1 cellular context compared by ENCODE assay signal in the genomic region with DNA sequence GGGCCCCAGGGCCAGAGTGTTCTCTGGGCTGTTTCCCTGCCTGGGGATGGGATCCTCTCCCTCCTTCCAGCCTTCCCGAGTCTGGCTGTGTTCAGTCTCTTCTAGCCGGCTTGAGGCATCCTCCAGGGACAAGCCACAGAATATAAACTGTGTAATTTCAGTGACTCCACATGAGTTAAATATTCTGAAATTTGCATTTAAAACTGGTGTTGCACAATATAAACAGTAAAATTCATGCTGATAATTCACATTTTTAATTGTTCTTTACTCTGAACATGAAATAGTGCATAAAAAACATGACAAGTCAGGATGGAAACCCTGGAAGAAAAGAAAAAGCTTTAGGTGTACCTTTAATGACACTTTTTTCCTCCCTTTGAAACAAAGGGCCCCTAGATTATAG.
TF ChIP-seq lines count a peak whose summit lies in the region.

No MANE protein-coding gene starts in this region.

TF ChIP-seq in GM23338, 12 proteins besides CTCF, POLR2A, EP300 and RAD21 (continued from another document):
- TF ChIP-seq, protein P1, sequence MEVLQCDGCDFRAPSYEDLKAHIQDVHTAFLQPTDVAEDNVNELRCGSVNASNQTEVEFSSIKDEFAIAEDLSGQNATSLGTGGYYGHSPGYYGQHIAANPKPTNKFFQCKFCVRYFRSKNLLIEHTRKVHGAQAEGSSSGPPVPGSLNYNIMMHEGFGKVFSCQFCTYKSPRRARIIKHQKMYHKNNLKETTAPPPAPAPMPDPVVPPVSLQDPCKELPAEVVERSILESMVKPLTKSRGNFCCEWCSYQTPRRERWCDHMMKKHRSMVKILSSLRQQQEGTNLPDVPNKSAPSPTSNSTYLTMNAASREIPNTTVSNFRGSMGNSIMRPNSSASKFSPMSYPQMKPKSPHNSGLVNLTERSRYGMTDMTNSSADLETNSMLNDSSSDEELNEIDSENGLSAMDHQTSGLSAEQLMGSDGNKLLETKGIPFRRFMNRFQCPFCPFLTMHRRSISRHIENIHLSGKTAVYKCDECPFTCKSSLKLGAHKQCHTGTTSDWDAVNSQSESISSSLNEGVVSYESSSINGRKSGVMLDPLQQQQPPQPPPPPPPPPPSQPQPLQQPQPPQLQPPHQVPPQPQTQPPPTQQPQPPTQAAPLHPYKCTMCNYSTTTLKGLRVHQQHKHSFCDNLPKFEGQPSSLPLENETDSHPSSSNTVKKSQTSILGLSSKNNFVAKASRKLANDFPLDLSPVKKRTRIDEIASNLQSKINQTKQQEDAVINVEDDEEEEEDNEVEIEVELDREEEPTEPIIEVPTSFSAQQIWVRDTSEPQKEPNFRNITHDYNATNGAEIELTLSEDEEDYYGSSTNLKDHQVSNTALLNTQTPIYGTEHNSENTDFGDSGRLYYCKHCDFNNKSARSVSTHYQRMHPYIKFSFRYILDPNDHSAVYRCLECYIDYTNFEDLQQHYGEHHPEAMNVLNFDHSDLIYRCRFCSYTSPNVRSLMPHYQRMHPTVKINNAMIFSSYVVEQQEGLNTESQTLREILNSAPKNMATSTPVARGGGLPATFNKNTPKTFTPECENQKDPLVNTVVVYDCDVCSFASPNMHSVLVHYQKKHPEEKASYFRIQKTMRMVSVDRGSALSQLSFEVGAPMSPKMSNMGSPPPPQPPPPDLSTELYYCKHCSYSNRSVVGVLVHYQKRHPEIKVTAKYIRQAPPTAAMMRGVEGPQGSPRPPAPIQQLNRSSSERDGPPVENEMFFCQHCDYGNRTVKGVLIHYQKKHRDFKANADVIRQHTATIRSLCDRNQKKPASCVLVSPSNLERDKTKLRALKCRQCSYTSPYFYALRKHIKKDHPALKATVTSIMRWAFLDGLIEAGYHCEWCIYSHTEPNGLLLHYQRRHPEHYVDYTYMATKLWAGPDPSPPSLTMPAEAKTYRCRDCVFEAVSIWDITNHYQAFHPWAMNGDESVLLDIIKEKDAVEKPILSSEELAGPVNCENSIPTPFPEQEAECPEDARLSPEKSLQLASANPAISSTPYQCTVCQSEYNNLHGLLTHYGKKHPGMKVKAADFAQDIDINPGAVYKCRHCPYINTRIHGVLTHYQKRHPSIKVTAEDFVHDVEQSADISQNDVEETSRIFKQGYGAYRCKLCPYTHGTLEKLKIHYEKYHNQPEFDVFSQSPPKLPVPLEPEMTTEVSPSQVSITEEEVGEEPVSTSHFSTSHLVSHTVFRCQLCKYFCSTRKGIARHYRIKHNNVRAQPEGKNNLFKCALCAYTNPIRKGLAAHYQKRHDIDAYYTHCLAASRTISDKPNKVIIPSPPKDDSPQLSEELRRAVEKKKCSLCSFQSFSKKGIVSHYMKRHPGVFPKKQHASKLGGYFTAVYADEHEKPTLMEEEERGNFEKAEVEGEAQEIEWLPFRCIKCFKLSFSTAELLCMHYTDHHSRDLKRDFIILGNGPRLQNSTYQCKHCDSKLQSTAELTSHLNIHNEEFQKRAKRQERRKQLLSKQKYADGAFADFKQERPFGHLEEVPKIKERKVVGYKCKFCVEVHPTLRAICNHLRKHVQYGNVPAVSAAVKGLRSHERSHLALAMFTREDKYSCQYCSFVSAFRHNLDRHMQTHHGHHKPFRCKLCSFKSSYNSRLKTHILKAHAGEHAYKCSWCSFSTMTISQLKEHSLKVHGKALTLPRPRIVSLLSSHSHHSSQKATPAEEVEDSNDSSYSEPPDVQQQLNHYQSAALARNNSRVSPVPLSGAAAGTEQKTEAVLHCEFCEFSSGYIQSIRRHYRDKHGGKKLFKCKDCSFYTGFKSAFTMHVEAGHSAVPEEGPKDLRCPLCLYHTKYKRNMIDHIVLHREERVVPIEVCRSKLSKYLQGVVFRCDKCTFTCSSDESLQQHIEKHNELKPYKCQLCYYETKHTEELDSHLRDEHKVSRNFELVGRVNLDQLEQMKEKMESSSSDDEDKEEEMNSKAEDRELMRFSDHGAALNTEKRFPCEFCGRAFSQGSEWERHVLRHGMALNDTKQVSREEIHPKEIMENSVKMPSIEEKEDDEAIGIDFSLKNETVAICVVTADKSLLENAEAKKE (CRISPR knock-in tag; IDR thresholded peaks at IDR 0.05): no peak
TF ChIP-seq in GM23338: peak in this region for 0.
